Comparison of ENCODE assay signal across 8 cellular contexts in the genomic region with DNA sequence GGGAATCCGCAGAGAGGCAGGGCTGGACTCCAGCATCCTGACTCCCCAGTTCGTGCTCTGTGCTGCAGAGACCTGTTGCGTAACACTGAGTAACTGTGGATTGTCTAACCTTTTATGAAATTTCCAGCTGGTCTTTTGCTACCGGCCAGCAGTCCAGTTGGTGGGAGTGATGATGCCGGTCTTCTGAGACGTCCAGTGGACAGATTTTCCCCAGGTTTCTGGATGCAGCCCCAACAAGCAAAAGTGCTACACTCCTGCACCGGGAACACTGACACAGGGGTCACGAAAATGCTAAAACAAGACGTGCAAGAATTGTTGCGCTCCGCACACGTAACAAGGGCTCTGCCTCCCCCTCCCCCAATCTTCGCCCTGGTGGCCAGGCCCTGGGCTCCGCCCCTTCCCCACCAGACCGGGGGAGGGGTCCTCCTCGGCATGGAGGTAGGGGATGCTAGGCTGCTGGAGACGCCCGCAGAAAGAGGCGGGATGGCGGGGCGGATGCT. TPM values are rescaled to one million over a fixed set of nuclear protein-coding genes. Genes with fewer than 3 reads are reported as not detected.
A peak's percentile ranks its signal among the peaks of the same experiment; 100 is the strongest.
DNase-seq lines count a peak whose midpoint lies in the region; ATAC-seq and TF ChIP-seq lines count a peak whose summit lies in the region.

No MANE protein-coding gene starts in this region.

- peak overlapping the region; percentile 54 to 98 (median 82) for H3K4me3 Mint-ChIP-seq in naive thymus-derived CD8-positive, alpha-beta T cell

- H3K27ac ChIP-seq in esophagus squamous epithelium: peak overlapping the region; percentile 86 to 94 (median 90)

- H3K36me3 Mint-ChIP-seq in naive thymus-derived CD8-positive, alpha-beta T cell: no peaks in the 10 kb centered on the region

- no peaks in the 10 kb centered on the region for H3K9me3 ChIP-seq in esophagus squamous epithelium

- POLR2A ChIA-PET in naive thymus-derived CD8-positive, alpha-beta T cell (lab: Charles Lee): no interaction called here

- peak overlapping the region in 1 of 10 donors; percentile 61 for H3K27ac Mint-ChIP-seq in naive thymus-derived CD8-positive, alpha-beta T cell

- 3 to 44% methylated on average over 3 to 7 of the region's 21 CpGs for WGBS in esophagus squamous epithelium, 2 donors

- intact Hi-C loops in esophagus squamous epithelium (cut with DNase I): no loop called here

- H3K4me3 ChIP-seq in esophagus squamous epithelium: peak overlapping the region; percentile 59 to 84 (median 66)

- peaks cover 35 to 66% (median 41%) of the 10 kb centered on the region in 3 donors for H3K4me1 ChIP-seq in esophagus squamous epithelium

- TF ChIP-seq CTCF in esophagus squamous epithelium (IDR thresholded peaks at IDR 0.05): no peak

- peaks cover 0 to 34% (median 0%) of the 10 kb centered on the region in 4 donors for H3K27me3 ChIP-seq in esophagus squamous epithelium

- H3K27me3 Mint-ChIP-seq in naive thymus-derived CD8-positive, alpha-beta T cell: peaks cover 0 to 10% (median 3%) of the 10 kb centered on the region in 5 donors

- ATAC-seq in SK-N-SH treated with all-trans-retinoic acid at 6 μM for 48 hours: peak; percentile 28
- peak in 1 of 2 donors; percentile 14 for ATAC-seq in naive thymus-derived CD8-positive, alpha-beta T cell
- ATAC-seq in HG03045 (IDR thresholded peaks at IDR 0.05; ENCODE audit: unreplicated experiment): no peak
- no peak for ATAC-seq in HG03025 (IDR thresholded peaks at IDR 0.05; ENCODE audit: low FRiP score, unreplicated experiment)
- ATAC-seq in GM21515 (IDR thresholded peaks at IDR 0.05; ENCODE audit: unreplicated experiment): no peak

- H3K36me3 ChIP-seq in esophagus squamous epithelium: no peaks in the 10 kb centered on the region

- H3K9me3 Mint-ChIP-seq in naive thymus-derived CD8-positive, alpha-beta T cell: no peaks in the 10 kb centered on the region

- H3K4me1 Mint-ChIP-seq in naive thymus-derived CD8-positive, alpha-beta T cell: peaks cover 11 to 32% (median 22%) of the 10 kb centered on the region in 4 donors

- DNase-seq in activated CD4-positive, alpha-beta T cell treated with anti-CD3 and anti-CD28 coated beads for 48 hours: peak; percentile 26
- DNase-seq in activated CD4-positive, alpha-beta T cell treated with anti-CD3 and anti-CD28 coated beads for 1 hour: no peak
- DNase-seq in esophagus squamous epithelium (lab: John Stamatoyannopoulos, UW): no peak
- DNase-seq in naive thymus-derived CD8-positive, alpha-beta T cell: peak in 1 of 10 donors; percentile 68

- no peak for TF ChIP-seq POLR2A in esophagus squamous epithelium (IDR thresholded peaks at IDR 0.05)

TF ChIP-seq in SK-N-SH treated with all-trans-retinoic acid at 6 μM for 48 hours, 23 proteins besides CTCF, POLR2A, EP300 and RAD21 (continues in another document):
- no peak for TF ChIP-seq ZFP30 (CRISPR knock-in tag; IDR thresholded peaks at IDR 0.05)
- TF ChIP-seq GLIS3 (CRISPR knock-in tag; IDR thresholded peaks at IDR 0.05): peak; percentile 5; the same call in 1 of the 2 replicates
- TF ChIP-seq OSR1 (CRISPR knock-in tag; IDR thresholded peaks at IDR 0.05): no peak
- TF ChIP-seq ISL1 (CRISPR knock-in tag; IDR thresholded peaks at IDR 0.05): no peak
- peak; percentile 35; the same call in 1 of the 2 replicates for TF ChIP-seq ZFP3 (CRISPR knock-in tag; IDR thresholded peaks at IDR 0.05)
- TF ChIP-seq, protein P1, sequence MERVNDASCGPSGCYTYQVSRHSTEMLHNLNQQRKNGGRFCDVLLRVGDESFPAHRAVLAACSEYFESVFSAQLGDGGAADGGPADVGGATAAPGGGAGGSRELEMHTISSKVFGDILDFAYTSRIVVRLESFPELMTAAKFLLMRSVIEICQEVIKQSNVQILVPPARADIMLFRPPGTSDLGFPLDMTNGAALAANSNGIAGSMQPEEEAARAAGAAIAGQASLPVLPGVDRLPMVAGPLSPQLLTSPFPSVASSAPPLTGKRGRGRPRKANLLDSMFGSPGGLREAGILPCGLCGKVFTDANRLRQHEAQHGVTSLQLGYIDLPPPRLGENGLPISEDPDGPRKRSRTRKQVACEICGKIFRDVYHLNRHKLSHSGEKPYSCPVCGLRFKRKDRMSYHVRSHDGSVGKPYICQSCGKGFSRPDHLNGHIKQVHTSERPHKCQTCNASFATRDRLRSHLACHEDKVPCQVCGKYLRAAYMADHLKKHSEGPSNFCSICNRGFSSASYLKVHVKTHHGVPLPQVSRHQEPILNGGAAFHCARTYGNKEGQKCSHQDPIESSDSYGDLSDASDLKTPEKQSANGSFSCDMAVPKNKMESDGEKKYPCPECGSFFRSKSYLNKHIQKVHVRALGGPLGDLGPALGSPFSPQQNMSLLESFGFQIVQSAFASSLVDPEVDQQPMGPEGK (CRISPR knock-in tag; IDR thresholded peaks at IDR 0.05; ENCODE audit: borderline replicate concordance): no peak
- TF ChIP-seq CSDC2 (CRISPR knock-in tag; IDR thresholded peaks at IDR 0.05): no peak
- TF ChIP-seq, protein P2, sequence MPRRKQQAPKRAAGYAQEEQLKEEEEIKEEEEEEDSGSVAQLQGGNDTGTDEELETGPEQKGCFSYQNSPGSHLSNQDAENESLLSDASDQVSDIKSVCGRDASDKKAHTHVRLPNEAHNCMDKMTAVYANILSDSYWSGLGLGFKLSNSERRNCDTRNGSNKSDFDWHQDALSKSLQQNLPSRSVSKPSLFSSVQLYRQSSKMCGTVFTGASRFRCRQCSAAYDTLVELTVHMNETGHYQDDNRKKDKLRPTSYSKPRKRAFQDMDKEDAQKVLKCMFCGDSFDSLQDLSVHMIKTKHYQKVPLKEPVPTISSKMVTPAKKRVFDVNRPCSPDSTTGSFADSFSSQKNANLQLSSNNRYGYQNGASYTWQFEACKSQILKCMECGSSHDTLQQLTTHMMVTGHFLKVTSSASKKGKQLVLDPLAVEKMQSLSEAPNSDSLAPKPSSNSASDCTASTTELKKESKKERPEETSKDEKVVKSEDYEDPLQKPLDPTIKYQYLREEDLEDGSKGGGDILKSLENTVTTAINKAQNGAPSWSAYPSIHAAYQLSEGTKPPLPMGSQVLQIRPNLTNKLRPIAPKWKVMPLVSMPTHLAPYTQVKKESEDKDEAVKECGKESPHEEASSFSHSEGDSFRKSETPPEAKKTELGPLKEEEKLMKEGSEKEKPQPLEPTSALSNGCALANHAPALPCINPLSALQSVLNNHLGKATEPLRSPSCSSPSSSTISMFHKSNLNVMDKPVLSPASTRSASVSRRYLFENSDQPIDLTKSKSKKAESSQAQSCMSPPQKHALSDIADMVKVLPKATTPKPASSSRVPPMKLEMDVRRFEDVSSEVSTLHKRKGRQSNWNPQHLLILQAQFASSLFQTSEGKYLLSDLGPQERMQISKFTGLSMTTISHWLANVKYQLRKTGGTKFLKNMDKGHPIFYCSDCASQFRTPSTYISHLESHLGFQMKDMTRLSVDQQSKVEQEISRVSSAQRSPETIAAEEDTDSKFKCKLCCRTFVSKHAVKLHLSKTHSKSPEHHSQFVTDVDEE (CRISPR knock-in tag; IDR thresholded peaks at IDR 0.05): no peak
- TF ChIP-seq BACH2 (CRISPR knock-in tag; IDR thresholded peaks at IDR 0.05; ENCODE audit: borderline replicate concordance): no peak
- no peak for TF ChIP-seq RARB (CRISPR knock-in tag; IDR thresholded peaks at IDR 0.05)
- TF ChIP-seq POU6F1 (CRISPR knock-in tag; IDR thresholded peaks at IDR 0.05; ENCODE audit: borderline replicate concordance, low read depth): 0 out of 2 replicates have a peak, but pooled peaks have one; percentile 3
- no peak for TF ChIP-seq TCF4 (CRISPR knock-in tag; IDR thresholded peaks at IDR 0.05; ENCODE audit: borderline replicate concordance)
- TF ChIP-seq, protein P3, sequence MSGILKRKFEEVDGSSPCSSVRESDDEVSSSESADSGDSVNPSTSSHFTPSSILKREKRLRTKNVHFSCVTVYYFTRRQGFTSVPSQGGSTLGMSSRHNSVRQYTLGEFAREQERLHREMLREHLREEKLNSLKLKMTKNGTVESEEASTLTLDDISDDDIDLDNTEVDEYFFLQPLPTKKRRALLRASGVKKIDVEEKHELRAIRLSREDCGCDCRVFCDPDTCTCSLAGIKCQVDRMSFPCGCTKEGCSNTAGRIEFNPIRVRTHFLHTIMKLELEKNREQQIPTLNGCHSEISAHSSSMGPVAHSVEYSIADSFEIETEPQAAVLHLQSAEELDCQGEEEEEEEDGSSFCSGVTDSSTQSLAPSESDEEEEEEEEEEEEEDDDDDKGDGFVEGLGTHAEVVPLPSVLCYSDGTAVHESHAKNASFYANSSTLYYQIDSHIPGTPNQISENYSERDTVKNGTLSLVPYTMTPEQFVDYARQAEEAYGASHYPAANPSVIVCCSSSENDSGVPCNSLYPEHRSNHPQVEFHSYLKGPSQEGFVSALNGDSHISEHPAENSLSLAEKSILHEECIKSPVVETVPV (CRISPR knock-in tag; IDR thresholded peaks at IDR 0.05): no peak
- no peak for TF ChIP-seq ZNF8 (CRISPR knock-in tag; IDR thresholded peaks at IDR 0.05)
- TF ChIP-seq SNAI2 (CRISPR knock-in tag; IDR thresholded peaks at IDR 0.05): no peak

RNA-seq across cellular contexts. Expression of gene MRC2, which starts 0.7 kb away (rescaled TPM):
- total RNA-seq in esophagus squamous epithelium: 10 to 100 TPM; 38.8 to 64.7 (median 61.6) TPM
- total RNA-seq in naive thymus-derived CD8-positive, alpha-beta T cell: 10 to 100 TPM in 1 of 2 experiments, 1 to 10 TPM in 1; 7.3 to 11.0 TPM
- 1 to 10 TPM in 1 of 3 donors, under 1 TPM in 2; 0.74 to 1.3 (median 0.80) TPM for polyA plus RNA-seq in naive thymus-derived CD8-positive, alpha-beta T cell
